1 cellular context compared by ENCODE assay signal in the genomic region with DNA sequence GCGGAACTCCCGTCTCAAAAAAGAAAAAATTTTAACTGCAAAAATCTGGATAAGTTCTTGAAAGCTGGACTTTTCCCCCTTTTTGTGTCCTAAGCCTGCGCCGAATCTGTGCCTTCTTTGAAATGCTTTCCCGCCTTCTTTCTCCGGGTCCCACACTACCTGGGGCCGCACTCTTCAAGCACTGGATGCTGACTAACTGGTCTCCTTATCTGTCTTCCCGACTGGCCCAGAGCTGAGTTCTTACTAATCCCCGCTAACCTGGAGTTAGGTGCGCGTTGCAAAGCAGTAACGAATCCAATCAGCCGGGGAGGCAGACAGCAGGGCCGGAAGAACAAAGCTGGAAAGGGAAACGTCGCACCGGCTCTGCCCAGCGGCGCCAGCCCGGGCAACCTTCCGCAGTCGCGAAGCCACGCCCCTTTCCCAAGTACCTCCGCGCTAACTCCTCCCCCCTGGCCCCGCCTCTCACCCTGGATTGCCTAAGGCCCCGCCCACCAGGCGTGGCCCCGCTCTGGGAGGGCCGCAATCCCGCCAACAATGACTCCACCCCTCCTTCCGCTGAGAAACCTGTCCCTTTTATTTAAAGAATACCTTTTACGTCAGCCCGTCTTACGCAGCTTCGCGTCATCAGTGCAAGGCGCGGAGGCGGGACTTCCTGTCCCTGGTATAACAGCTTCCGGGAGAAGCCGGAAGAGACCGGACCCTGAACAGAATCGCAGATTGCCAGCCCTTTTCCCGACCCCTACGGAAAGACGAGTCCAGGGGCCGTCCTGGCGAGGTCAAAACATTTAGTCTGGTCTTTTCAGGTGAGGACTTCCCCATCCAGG.
TF ChIP-seq lines count a peak whose summit lies in the region.

A gene (plus strand): TSS at position 666 of the 824 bp plus-strand sequence. CDS start 737 bp downstream, outside the sequence.

TF ChIP-seq in K562, 482 proteins besides CTCF, POLR2A, EP300 and RAD21 (continued from another document and continues in another):
- TF ChIP-seq, protein P1, sequence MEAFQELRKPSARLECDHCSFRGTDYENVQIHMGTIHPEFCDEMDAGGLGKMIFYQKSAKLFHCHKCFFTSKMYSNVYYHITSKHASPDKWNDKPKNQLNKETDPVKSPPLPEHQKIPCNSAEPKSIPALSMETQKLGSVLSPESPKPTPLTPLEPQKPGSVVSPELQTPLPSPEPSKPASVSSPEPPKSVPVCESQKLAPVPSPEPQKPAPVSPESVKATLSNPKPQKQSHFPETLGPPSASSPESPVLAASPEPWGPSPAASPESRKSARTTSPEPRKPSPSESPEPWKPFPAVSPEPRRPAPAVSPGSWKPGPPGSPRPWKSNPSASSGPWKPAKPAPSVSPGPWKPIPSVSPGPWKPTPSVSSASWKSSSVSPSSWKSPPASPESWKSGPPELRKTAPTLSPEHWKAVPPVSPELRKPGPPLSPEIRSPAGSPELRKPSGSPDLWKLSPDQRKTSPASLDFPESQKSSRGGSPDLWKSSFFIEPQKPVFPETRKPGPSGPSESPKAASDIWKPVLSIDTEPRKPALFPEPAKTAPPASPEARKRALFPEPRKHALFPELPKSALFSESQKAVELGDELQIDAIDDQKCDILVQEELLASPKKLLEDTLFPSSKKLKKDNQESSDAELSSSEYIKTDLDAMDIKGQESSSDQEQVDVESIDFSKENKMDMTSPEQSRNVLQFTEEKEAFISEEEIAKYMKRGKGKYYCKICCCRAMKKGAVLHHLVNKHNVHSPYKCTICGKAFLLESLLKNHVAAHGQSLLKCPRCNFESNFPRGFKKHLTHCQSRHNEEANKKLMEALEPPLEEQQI (IDR thresholded peaks at IDR 0.05): no peak
- TF ChIP-seq, protein P2, sequence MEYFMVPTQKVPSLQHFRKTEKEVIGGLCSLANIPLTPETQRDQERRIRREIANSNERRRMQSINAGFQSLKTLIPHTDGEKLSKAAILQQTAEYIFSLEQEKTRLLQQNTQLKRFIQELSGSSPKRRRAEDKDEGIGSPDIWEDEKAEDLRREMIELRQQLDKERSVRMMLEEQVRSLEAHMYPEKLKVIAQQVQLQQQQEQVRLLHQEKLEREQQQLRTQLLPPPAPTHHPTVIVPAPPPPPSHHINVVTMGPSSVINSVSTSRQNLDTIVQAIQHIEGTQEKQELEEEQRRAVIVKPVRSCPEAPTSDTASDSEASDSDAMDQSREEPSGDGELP (CRISPR knock-in tag; IDR thresholded peaks at IDR 0.05; ENCODE audit: borderline replicate concordance): peak; percentile 79
- TF ChIP-seq ZNF217 (CRISPR knock-in tag; IDR thresholded peaks at IDR 0.05): no peak
- TF ChIP-seq MEF2D (tag; conservative IDR thresholded peaks at IDR 0.05; ENCODE audit: low read depth): no peak
- TF ChIP-seq DIDO1 (tag; IDR thresholded peaks at IDR 0.05; ENCODE audit: low read depth): no peak
- TF ChIP-seq RAD51 (IDR thresholded peaks at IDR 0.05; ENCODE audit: borderline replicate concordance, low read depth): no peak
- no peak for TF ChIP-seq NFRKB (IDR thresholded peaks at IDR 0.05; ENCODE audit: low read depth)
- TF ChIP-seq, protein P3, sequence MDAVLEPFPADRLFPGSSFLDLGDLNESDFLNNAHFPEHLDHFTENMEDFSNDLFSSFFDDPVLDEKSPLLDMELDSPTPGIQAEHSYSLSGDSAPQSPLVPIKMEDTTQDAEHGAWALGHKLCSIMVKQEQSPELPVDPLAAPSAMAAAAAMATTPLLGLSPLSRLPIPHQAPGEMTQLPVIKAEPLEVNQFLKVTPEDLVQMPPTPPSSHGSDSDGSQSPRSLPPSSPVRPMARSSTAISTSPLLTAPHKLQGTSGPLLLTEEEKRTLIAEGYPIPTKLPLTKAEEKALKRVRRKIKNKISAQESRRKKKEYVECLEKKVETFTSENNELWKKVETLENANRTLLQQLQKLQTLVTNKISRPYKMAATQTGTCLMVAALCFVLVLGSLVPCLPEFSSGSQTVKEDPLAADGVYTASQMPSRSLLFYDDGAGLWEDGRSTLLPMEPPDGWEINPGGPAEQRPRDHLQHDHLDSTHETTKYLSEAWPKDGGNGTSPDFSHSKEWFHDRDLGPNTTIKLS (IDR thresholded peaks at IDR 0.05; ENCODE audit: borderline replicate concordance, low read depth): peak; percentile 47; the same call in 1 of the 2 replicates
- peak in 1 of 2 experiments; percentile 97; a peak in 2 of 4 replicates for TF ChIP-seq TBL1XR1 (IDR thresholded peaks at IDR 0.05; ENCODE audit: low read length in 2 of 2)
- no peak for TF ChIP-seq CHD4 (IDR thresholded peaks at IDR 0.05; ENCODE audit: insufficient read depth, insufficient replicate concordance, low read depth, low read length, poor library complexity, severe bottlenecking)
- TF ChIP-seq, protein P4, sequence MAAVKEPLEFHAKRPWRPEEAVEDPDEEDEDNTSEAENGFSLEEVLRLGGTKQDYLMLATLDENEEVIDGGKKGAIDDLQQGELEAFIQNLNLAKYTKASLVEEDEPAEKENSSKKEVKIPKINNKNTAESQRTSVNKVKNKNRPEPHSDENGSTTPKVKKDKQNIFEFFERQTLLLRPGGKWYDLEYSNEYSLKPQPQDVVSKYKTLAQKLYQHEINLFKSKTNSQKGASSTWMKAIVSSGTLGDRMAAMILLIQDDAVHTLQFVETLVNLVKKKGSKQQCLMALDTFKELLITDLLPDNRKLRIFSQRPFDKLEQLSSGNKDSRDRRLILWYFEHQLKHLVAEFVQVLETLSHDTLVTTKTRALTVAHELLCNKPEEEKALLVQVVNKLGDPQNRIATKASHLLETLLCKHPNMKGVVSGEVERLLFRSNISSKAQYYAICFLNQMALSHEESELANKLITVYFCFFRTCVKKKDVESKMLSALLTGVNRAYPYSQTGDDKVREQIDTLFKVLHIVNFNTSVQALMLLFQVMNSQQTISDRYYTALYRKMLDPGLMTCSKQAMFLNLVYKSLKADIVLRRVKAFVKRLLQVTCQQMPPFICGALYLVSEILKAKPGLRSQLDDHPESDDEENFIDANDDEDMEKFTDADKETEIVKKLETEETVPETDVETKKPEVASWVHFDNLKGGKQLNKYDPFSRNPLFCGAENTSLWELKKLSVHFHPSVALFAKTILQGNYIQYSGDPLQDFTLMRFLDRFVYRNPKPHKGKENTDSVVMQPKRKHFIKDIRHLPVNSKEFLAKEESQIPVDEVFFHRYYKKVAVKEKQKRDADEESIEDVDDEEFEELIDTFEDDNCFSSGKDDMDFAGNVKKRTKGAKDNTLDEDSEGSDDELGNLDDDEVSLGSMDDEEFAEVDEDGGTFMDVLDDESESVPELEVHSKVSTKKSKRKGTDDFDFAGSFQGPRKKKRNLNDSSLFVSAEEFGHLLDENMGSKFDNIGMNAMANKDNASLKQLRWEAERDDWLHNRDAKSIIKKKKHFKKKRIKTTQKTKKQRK (IDR thresholded peaks at IDR 0.05; ENCODE audit: borderline replicate concordance, low read depth, low read length): 0 out of 2 replicates have a peak, but pooled peaks have one; percentile 39
- no peak for TF ChIP-seq CAMTA2 (CRISPR knock-in tag; conservative IDR thresholded peaks at IDR 0.05)
- no peak for TF ChIP-seq CREBBP (IDR thresholded peaks at IDR 0.05; ENCODE audit: low read depth, low read length)
- TF ChIP-seq ZNF436 (CRISPR knock-in tag; IDR thresholded peaks at IDR 0.05): no peak
- no peak for TF ChIP-seq MIER1 (IDR thresholded peaks at IDR 0.05; ENCODE audit: low read depth)
- TF ChIP-seq, protein P5, sequence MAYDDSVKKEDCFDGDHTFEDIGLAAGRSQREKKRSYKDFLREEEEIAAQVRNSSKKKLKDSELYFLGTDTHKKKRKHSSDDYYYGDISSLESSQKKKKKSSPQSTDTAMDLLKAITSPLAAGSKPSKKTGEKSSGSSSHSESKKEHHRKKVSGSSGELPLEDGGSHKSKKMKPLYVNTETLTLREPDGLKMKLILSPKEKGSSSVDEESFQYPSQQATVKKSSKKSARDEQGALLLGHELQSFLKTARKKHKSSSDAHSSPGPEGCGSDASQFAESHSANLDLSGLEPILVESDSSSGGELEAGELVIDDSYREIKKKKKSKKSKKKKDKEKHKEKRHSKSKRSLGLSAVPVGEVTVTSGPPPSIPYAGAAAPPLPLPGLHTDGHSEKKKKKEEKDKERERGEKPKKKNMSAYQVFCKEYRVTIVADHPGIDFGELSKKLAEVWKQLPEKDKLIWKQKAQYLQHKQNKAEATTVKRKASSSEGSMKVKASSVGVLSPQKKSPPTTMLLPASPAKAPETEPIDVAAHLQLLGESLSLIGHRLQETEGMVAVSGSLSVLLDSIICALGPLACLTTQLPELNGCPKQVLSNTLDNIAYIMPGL (CRISPR knock-in tag; IDR thresholded peaks at IDR 0.05): 0 out of 2 replicates have a peak, but pooled peaks have one; percentile 34
- TF ChIP-seq TEAD2 (tag; IDR thresholded peaks at IDR 0.05): no peak
- TF ChIP-seq NCOA4 (IDR thresholded peaks at IDR 0.05; ENCODE audit: partially characterized antibody): no peak
- TF ChIP-seq, protein P6, sequence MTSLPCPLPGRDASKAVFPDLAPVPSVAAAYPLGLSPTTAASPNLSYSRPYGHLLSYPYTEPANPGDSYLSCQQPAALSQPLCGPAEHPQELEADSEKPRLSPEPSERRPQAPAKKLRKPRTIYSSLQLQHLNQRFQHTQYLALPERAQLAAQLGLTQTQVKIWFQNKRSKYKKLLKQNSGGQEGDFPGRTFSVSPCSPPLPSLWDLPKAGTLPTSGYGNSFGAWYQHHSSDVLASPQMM (CRISPR knock-in tag; IDR thresholded peaks at IDR 0.05): no peak
- no peak for TF ChIP-seq ZNF445 (CRISPR knock-in tag; IDR thresholded peaks at IDR 0.05; ENCODE audit: low read depth)
- TF ChIP-seq, protein P7, sequence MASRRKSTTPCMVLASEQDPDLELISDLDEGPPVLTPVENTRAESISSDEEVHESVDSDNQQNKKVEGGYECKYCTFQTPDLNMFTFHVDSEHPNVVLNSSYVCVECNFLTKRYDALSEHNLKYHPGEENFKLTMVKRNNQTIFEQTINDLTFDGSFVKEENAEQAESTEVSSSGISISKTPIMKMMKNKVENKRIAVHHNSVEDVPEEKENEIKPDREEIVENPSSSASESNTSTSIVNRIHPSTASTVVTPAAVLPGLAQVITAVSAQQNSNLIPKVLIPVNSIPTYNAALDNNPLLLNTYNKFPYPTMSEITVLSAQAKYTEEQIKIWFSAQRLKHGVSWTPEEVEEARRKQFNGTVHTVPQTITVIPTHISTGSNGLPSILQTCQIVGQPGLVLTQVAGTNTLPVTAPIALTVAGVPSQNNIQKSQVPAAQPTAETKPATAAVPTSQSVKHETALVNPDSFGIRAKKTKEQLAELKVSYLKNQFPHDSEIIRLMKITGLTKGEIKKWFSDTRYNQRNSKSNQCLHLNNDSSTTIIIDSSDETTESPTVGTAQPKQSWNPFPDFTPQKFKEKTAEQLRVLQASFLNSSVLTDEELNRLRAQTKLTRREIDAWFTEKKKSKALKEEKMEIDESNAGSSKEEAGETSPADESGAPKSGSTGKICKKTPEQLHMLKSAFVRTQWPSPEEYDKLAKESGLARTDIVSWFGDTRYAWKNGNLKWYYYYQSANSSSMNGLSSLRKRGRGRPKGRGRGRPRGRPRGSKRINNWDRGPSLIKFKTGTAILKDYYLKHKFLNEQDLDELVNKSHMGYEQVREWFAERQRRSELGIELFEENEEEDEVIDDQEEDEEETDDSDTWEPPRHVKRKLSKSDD (conservative IDR thresholded peaks at IDR 0.05; ENCODE audit: low read length): no peak
- peak; percentile 58 for TF ChIP-seq SMARCE1 (IDR thresholded peaks at IDR 0.05)
- TF ChIP-seq, protein P8, sequence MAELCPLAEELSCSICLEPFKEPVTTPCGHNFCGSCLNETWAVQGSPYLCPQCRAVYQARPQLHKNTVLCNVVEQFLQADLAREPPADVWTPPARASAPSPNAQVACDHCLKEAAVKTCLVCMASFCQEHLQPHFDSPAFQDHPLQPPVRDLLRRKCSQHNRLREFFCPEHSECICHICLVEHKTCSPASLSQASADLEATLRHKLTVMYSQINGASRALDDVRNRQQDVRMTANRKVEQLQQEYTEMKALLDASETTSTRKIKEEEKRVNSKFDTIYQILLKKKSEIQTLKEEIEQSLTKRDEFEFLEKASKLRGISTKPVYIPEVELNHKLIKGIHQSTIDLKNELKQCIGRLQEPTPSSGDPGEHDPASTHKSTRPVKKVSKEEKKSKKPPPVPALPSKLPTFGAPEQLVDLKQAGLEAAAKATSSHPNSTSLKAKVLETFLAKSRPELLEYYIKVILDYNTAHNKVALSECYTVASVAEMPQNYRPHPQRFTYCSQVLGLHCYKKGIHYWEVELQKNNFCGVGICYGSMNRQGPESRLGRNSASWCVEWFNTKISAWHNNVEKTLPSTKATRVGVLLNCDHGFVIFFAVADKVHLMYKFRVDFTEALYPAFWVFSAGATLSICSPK (IDR thresholded peaks at IDR 0.05; ENCODE audit: borderline replicate concordance): no peak
- no peak for TF ChIP-seq ZNF717 (CRISPR knock-in tag; IDR thresholded peaks at IDR 0.05)
- no peak for TF ChIP-seq MYBL2 (IDR thresholded peaks at IDR 0.05; ENCODE audit: low read depth)
- no peak for TF ChIP-seq MYBL2 (CRISPR knock-in tag; IDR thresholded peaks at IDR 0.05; ENCODE audit: borderline replicate concordance)
- TF ChIP-seq, protein P9, sequence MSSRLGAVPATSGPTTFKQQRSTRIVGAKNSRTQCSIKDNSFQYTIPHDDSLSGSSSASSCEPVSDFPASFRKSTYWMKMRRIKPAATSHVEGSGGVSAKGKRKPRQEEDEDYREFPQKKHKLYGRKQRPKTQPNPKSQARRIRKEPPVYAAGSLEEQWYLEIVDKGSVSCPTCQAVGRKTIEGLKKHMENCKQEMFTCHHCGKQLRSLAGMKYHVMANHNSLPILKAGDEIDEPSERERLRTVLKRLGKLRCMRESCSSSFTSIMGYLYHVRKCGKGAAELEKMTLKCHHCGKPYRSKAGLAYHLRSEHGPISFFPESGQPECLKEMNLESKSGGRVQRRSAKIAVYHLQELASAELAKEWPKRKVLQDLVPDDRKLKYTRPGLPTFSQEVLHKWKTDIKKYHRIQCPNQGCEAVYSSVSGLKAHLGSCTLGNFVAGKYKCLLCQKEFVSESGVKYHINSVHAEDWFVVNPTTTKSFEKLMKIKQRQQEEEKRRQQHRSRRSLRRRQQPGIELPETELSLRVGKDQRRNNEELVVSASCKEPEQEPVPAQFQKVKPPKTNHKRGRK (tag; IDR thresholded peaks at IDR 0.05): no peak
- peak; percentile 73 for TF ChIP-seq PHF20 (IDR thresholded peaks at IDR 0.05; ENCODE audit: partially characterized antibody)
- TF ChIP-seq, protein P10, sequence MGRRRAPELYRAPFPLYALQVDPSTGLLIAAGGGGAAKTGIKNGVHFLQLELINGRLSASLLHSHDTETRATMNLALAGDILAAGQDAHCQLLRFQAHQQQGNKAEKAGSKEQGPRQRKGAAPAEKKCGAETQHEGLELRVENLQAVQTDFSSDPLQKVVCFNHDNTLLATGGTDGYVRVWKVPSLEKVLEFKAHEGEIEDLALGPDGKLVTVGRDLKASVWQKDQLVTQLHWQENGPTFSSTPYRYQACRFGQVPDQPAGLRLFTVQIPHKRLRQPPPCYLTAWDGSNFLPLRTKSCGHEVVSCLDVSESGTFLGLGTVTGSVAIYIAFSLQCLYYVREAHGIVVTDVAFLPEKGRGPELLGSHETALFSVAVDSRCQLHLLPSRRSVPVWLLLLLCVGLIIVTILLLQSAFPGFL (CRISPR knock-in tag; IDR thresholded peaks at IDR 0.05): peak; percentile 85; the same call in 1 of the 2 replicates
- peak; percentile 99 for TF ChIP-seq CREM (IDR thresholded peaks at IDR 0.05; ENCODE audit: low read depth)
- TF ChIP-seq BMI1 (IDR thresholded peaks at IDR 0.05; ENCODE audit: low read length): no peak
- TF ChIP-seq HLTF (IDR thresholded peaks at IDR 0.05): no peak
- no peak for TF ChIP-seq ZNF197 (CRISPR knock-in tag; IDR thresholded peaks at IDR 0.05; ENCODE audit: low read depth)
